ENCODE assay signal across 9 cellular contexts in genomic region chr16:84553873-84554399, GRCh38. TPM values are rescaled to one million over a fixed set of nuclear protein-coding genes. Genes with fewer than 3 reads are reported as not detected.
DNase-seq lines count a peak whose midpoint lies in the region; ATAC-seq and TF ChIP-seq lines count a peak whose summit lies in the region.
"Had no signal": no experiment of that assay in that cellular context is flagged by ENCODE, and none has a peak within 500 bp of the region (broad histone marks: within the 10 kb centered on the region; RNA-seq: fewer than 3 reads in every experiment).

No MANE protein-coding gene starts in this region.

- H3K27ac Mint-ChIP-seq in activated CD4-positive, alpha-beta memory T cell treated with anti-CD3 and anti-CD28 coated beads for 36 hours, result peak overlapping the region; percentile 91

- TF ChIP-seq CTCF in Loucy (conservative IDR thresholded peaks at IDR 0.05; ENCODE audit: low read length), result no peak
- no peak for TF ChIP-seq CTCF in uterus (IDR thresholded peaks at IDR 0.05)

- H3K9me3 ChIP-seq in Loucy (ENCODE audit: insufficient read depth, low read depth, low read length) (no peaks in the 10 kb centered on the region), uterus (no peaks in the 10 kb centered on the region)

- peak overlapping the region; percentile 44; the same call in 1 of the 2 replicates for H2AFZ ChIP-seq in Loucy (ENCODE audit: low read length)

- H3K4me3 Mint-ChIP-seq in activated CD4-positive, alpha-beta memory T cell treated with anti-CD3 and anti-CD28 coated beads for 36 hours, result peak overlapping the region; percentile 84

- intact Hi-C loops in activated CD4-positive, alpha-beta memory T cell treated with anti-CD3 and anti-CD28 coated beads for 36 hours (cut with micrococcal nuclease), result loop anchor here (1.0 kb wide), 2 partner anchors 46 to 60 kb away; no protein-coding TSS in a partner anchor
- intact Hi-C loops in uterus (cut with DNase I; ENCODE audit: low total_unique reads), result no loop called here

- H3K4me3 ChIP-seq in Loucy (ENCODE audit: low read length, poor library complexity, severe bottlenecking) (peak overlapping the region; percentile 62), uterus (no peak overlapping the region)

- CTCF ChIA-PET in activated CD4-positive, alpha-beta memory T cell treated with anti-CD3 and anti-CD28 coated beads for 36 hours (lab: Charles Lee), result interaction anchor here (0.6 to 2.5 kb wide), 9 partner anchors 16 to 68 kb away, joined by 3 to 13 read pairs (median 6); no protein-coding TSS in a partner anchor

- no peaks in the 10 kb centered on the region for H3K9me2 ChIP-seq in Loucy (replicated peaks; ENCODE audit: low read depth, low read length)

- H3K27ac ChIP-seq in uterus, result no peak overlapping the region

- H4K20me1 ChIP-seq in Loucy (ENCODE audit: insufficient read depth, low read length, poor library complexity, severe bottlenecking), result no peaks in the 10 kb centered on the region

- H3K9ac ChIP-seq in Loucy (ENCODE audit: low read depth, low read length, poor library complexity, severe bottlenecking), result peak overlapping the region; percentile 56

- DNase-seq in activated CD4-positive, alpha-beta memory T cell treated with anti-CD3 and anti-CD28 coated beads for 36 hours, result peak; percentile 76
- DNase-seq in central memory CD4-positive, alpha-beta T cell, result peak; percentile 52
- peak; percentile 6 for DNase-seq in stimulated activated CD4-positive, alpha-beta T cell treated with anti-CD3 and anti-CD28 coated beads, Interleukin-2, amount 100 ng/mL, for 4 hours (ENCODE audit: low read depth)
- DNase-seq in kidney glomerular epithelial cell (lab: John Stamatoyannopoulos, UW) (no peak), uterus (no peak)
- DNase-seq: NCI-H2081 treated with DMSO at 0.1 percent for 48 hours had no signal

- ATAC-seq in GM21529 (IDR thresholded peaks at IDR 0.05; ENCODE audit: unreplicated experiment) (no peak), HG02798 (IDR thresholded peaks at IDR 0.05; ENCODE audit: poor library complexity, unreplicated experiment) (no peak)

- H3K4me1 Mint-ChIP-seq in activated CD4-positive, alpha-beta memory T cell treated with anti-CD3 and anti-CD28 coated beads for 36 hours (ENCODE audit: low read depth), result peaks cover 55% of the 10 kb centered on the region

- H3K4me1 ChIP-seq in Loucy (ENCODE audit: insufficient read depth, low read length, poor library complexity, severe bottlenecking) (peaks cover 32% of the 10 kb centered on the region), uterus (no peaks in the 10 kb centered on the region)

- H3F3A ChIP-seq in Loucy (ENCODE audit: low read depth), result no peaks in the 10 kb centered on the region

- H3K36me3 ChIP-seq in Loucy (ENCODE audit: insufficient read depth, low read length) (no peaks in the 10 kb centered on the region), uterus (no peaks in the 10 kb centered on the region)

- peaks cover 4% of the 10 kb centered on the region for H3K36me3 Mint-ChIP-seq in activated CD4-positive, alpha-beta memory T cell treated with anti-CD3 and anti-CD28 coated beads for 36 hours

- peak overlapping the region; percentile 62 for H3K4me2 ChIP-seq in Loucy (ENCODE audit: low read depth, low read length, poor library complexity, severe bottlenecking)

- POLR2A ChIA-PET in activated CD4-positive, alpha-beta memory T cell treated with anti-CD3 and anti-CD28 coated beads for 36 hours (lab: Charles Lee), result interaction anchor here (0.5 to 4.1 kb wide), 8 partner anchors 9 to 1004 kb away, joined by 3 to 25 read pairs (median 4); no protein-coding TSS in a partner anchor

- H3K27me3 ChIP-seq in Loucy (ENCODE audit: insufficient read depth, low read length, poor library complexity, severe bottlenecking) (no peaks in the 10 kb centered on the region), uterus (no peaks in the 10 kb centered on the region)

- H3K9me3 Mint-ChIP-seq in activated CD4-positive, alpha-beta memory T cell treated with anti-CD3 and anti-CD28 coated beads for 36 hours, result no peaks in the 10 kb centered on the region

- peaks cover 11% of the 10 kb centered on the region; the same call in 1 of the 2 replicates for H3K79me2 ChIP-seq in Loucy (ENCODE audit: insufficient read depth, low read length)

- H3K27me3 Mint-ChIP-seq in activated CD4-positive, alpha-beta memory T cell treated with anti-CD3 and anti-CD28 coated beads for 36 hours, result no peaks in the 10 kb centered on the region

- no peak for TF ChIP-seq POLR2A in uterus (IDR thresholded peaks at IDR 0.05)

RNA-seq across cellular contexts. Expression of gene MEAK7, which starts 49.5 kb away (rescaled TPM):
- total RNA-seq in activated CD4-positive, alpha-beta memory T cell treated with anti-CD3 and anti-CD28 coated beads for 36 hours, result 10 to 100 TPM; 12.9 to 13.6 TPM
- 10 to 100 TPM; 11.3 to 26.8 (median 21.4) TPM for total RNA-seq in uterus

Comparison
In these comparisons a context has a peak if more than half of its experiments do, and no peak if none do; other contexts are left out.
1. DNase-seq: peak in activated CD4-positive, alpha-beta memory T cell treated with anti-CD3 and anti-CD28 coated beads for 36 hours (single experiment), central memory CD4-positive, alpha-beta T cell (single experiment) and stimulated activated CD4-positive, alpha-beta T cell treated with anti-CD3 and anti-CD28 coated beads, Interleukin-2, amount 100 ng/mL, for 4 hours (single experiment); none in kidney glomerular epithelial cell (single experiment) and uterus (0 of 2).